Comparison of ENCODE assay signal across 1 cellular context in the genomic region with DNA sequence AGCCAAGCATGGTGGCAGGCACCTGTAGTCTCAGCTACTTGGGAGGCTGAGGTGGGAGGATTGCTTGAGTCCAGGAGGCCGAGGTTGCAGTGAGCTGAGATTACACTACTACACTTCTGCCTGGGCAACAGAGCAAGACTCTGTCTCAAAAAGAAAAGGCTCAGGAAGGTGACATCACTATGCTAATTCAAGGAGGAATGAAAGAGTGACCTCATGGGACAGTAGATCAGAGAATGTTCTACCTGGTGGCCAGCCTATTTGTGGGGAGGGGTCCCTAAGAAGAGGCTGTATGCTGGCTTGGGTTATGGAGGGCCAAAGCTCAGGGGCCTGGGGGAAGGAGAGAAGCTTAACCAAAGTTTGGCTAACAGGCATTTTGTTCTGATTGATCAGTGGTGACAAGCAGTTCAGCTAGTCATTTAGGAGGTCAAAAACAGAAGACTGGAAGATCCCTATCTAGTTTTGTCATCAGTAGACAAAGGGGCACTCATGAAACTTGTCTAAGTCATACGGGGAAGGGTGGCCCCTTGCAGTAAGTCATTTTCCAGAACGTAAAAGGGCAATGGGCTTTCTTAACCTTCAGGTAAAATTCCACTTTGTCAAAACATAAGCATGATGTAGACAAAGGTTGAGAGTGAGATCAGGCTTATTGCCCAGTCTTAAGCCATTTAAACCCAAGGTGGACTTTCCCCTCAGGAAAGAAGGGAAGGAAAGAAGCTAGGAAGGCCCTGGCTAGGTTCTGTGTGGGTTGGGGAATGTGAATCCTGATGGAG.
TF ChIP-seq lines count a peak whose summit lies in the region.

No MANE protein-coding gene starts in this region.

TF ChIP-seq in GM12878, 131 proteins besides CTCF, POLR2A, EP300 and RAD21 (continued from another document and continues in another):
- TF ChIP-seq RFX5 (IDR thresholded peaks at IDR 0.05; ENCODE audit: low read depth, low read length) (no peak), SUPT20H (IDR thresholded peaks at IDR 0.05; ENCODE audit: borderline replicate concordance, control insufficient read depth, low read depth, low read length) (no peak), SREBF2 (IDR thresholded peaks at IDR 0.05; ENCODE audit: low read length) (no peak), IKZF2 (IDR thresholded peaks at IDR 0.05) (peak; percentile 61 to 72; a peak in 2 of 4 replicates), POLR2AphosphoS5 (IDR thresholded peaks at IDR 0.05; ENCODE audit: low read length) (no peak), MYC (IDR thresholded peaks at IDR 0.05; ENCODE audit: insufficient read depth, insufficient read length, insufficient replicate concordance, low read length, severe bottlenecking) (no peak), BMI1 (IDR thresholded peaks at IDR 0.05; ENCODE audit: borderline replicate concordance) (no peak), RCOR1 (conservative IDR thresholded peaks at IDR 0.05; ENCODE audit: low read depth, low read length) (no peak), SP1 (IDR thresholded peaks at IDR 0.05; ENCODE audit: low read depth, low read length) (peak; percentile 46), KDM1A (IDR thresholded peaks at IDR 0.05; ENCODE audit: borderline replicate concordance) (no peak), SIN3A (IDR thresholded peaks at IDR 0.05; ENCODE audit: low read depth, low read length) (no peak), ZNF207 (IDR thresholded peaks at IDR 0.05; ENCODE audit: borderline replicate concordance) (no peak), STAT3 (IDR thresholded peaks at IDR 0.05; ENCODE audit: low read depth, low read length) (no peak), RB1 (IDR thresholded peaks at IDR 0.05; ENCODE audit: borderline replicate concordance) (no peak), NFXL1 (IDR thresholded peaks at IDR 0.05; ENCODE audit: borderline replicate concordance) (no peak), HDAC6 (IDR thresholded peaks at IDR 0.05; ENCODE audit: unreplicated experiment) (no peak), POU2F2 (IDR thresholded peaks at IDR 0.05; ENCODE audit: borderline replicate concordance, low read depth, low read length) (no peak), ZNF217 (IDR thresholded peaks at IDR 0.05) (peak; percentile 42; the same call in 1 of the 2 replicates), MTA2 (IDR thresholded peaks at IDR 0.05; ENCODE audit: low read depth) (0 out of 2 replicates have a peak, but pooled peaks have one; percentile 26), ZNF622 (IDR thresholded peaks at IDR 0.05) (no peak), RBBP5 (conservative IDR thresholded peaks at IDR 0.05) (no peak), MYB (IDR thresholded peaks at IDR 0.05; ENCODE audit: borderline replicate concordance, low read depth, low read length) (no peak), NRF1 (conservative IDR thresholded peaks at IDR 0.05; ENCODE audit: low read depth, low read length) (no peak), FOXK2 (IDR thresholded peaks at IDR 0.05) (no peak), IRF4 (IDR thresholded peaks at IDR 0.05; ENCODE audit: low read depth, low read length) (peak; percentile 60; the same call in 1 of the 2 replicates), NFIC (IDR thresholded peaks at IDR 0.05; ENCODE audit: low read depth, low read length) (peak; percentile 96), SIX5 (IDR thresholded peaks at IDR 0.05; ENCODE audit: low read depth, low read length, severe bottlenecking) (no peak)
- TF ChIP-seq, protein P1, sequence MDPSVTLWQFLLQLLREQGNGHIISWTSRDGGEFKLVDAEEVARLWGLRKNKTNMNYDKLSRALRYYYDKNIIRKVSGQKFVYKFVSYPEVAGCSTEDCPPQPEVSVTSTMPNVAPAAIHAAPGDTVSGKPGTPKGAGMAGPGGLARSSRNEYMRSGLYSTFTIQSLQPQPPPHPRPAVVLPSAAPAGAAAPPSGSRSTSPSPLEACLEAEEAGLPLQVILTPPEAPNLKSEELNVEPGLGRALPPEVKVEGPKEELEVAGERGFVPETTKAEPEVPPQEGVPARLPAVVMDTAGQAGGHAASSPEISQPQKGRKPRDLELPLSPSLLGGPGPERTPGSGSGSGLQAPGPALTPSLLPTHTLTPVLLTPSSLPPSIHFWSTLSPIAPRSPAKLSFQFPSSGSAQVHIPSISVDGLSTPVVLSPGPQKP (IDR thresholded peaks at IDR 0.05; ENCODE audit: low read depth, low read length): no peak
- TF ChIP-seq, protein P2, sequence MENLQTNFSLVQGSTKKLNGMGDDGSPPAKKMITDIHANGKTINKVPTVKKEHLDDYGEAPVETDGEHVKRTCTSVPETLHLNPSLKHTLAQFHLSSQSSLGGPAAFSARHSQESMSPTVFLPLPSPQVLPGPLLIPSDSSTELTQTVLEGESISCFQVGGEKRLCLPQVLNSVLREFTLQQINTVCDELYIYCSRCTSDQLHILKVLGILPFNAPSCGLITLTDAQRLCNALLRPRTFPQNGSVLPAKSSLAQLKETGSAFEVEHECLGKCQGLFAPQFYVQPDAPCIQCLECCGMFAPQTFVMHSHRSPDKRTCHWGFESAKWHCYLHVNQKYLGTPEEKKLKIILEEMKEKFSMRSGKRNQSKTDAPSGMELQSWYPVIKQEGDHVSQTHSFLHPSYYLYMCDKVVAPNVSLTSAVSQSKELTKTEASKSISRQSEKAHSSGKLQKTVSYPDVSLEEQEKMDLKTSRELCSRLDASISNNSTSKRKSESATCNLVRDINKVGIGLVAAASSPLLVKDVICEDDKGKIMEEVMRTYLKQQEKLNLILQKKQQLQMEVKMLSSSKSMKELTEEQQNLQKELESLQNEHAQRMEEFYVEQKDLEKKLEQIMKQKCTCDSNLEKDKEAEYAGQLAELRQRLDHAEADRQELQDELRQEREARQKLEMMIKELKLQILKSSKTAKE (IDR thresholded peaks at IDR 0.05; ENCODE audit: low read depth, poor library complexity, severe bottlenecking): peak; percentile 22
- TF ChIP-seq, protein P3, sequence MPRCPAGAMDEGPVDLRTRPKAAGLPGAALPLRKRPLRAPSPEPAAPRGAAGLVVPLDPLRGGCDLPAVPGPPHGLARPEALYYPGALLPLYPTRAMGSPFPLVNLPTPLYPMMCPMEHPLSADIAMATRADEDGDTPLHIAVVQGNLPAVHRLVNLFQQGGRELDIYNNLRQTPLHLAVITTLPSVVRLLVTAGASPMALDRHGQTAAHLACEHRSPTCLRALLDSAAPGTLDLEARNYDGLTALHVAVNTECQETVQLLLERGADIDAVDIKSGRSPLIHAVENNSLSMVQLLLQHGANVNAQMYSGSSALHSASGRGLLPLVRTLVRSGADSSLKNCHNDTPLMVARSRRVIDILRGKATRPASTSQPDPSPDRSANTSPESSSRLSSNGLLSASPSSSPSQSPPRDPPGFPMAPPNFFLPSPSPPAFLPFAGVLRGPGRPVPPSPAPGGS (IDR thresholded peaks at IDR 0.05; ENCODE audit: borderline replicate concordance, insufficient read depth, low read depth, low read length, poor library complexity, severe bottlenecking): no peak
- TF ChIP-seq, protein P4, sequence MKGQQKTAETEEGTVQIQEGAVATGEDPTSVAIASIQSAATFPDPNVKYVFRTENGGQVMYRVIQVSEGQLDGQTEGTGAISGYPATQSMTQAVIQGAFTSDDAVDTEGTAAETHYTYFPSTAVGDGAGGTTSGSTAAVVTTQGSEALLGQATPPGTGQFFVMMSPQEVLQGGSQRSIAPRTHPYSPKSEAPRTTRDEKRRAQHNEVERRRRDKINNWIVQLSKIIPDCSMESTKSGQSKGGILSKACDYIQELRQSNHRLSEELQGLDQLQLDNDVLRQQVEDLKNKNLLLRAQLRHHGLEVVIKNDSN (IDR thresholded peaks at IDR 0.05; ENCODE audit: borderline replicate concordance, extremely low read length, insufficient read depth, low read depth, low read length): no peak
- TF ChIP-seq, protein P5, sequence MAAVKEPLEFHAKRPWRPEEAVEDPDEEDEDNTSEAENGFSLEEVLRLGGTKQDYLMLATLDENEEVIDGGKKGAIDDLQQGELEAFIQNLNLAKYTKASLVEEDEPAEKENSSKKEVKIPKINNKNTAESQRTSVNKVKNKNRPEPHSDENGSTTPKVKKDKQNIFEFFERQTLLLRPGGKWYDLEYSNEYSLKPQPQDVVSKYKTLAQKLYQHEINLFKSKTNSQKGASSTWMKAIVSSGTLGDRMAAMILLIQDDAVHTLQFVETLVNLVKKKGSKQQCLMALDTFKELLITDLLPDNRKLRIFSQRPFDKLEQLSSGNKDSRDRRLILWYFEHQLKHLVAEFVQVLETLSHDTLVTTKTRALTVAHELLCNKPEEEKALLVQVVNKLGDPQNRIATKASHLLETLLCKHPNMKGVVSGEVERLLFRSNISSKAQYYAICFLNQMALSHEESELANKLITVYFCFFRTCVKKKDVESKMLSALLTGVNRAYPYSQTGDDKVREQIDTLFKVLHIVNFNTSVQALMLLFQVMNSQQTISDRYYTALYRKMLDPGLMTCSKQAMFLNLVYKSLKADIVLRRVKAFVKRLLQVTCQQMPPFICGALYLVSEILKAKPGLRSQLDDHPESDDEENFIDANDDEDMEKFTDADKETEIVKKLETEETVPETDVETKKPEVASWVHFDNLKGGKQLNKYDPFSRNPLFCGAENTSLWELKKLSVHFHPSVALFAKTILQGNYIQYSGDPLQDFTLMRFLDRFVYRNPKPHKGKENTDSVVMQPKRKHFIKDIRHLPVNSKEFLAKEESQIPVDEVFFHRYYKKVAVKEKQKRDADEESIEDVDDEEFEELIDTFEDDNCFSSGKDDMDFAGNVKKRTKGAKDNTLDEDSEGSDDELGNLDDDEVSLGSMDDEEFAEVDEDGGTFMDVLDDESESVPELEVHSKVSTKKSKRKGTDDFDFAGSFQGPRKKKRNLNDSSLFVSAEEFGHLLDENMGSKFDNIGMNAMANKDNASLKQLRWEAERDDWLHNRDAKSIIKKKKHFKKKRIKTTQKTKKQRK (IDR thresholded peaks at IDR 0.05; ENCODE audit: low read depth, low read length): no peak
- TF ChIP-seq, protein P6, sequence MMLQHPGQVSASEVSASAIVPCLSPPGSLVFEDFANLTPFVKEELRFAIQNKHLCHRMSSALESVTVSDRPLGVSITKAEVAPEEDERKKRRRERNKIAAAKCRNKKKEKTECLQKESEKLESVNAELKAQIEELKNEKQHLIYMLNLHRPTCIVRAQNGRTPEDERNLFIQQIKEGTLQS (IDR thresholded peaks at IDR 0.05; ENCODE audit: borderline replicate concordance, extremely low read depth, low read depth, low read length): no peak
- TF ChIP-seq, protein P7, sequence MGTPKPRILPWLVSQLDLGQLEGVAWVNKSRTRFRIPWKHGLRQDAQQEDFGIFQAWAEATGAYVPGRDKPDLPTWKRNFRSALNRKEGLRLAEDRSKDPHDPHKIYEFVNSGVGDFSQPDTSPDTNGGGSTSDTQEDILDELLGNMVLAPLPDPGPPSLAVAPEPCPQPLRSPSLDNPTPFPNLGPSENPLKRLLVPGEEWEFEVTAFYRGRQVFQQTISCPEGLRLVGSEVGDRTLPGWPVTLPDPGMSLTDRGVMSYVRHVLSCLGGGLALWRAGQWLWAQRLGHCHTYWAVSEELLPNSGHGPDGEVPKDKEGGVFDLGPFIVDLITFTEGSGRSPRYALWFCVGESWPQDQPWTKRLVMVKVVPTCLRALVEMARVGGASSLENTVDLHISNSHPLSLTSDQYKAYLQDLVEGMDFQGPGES (IDR thresholded peaks at IDR 0.05): no peak
- TF ChIP-seq, protein P8, sequence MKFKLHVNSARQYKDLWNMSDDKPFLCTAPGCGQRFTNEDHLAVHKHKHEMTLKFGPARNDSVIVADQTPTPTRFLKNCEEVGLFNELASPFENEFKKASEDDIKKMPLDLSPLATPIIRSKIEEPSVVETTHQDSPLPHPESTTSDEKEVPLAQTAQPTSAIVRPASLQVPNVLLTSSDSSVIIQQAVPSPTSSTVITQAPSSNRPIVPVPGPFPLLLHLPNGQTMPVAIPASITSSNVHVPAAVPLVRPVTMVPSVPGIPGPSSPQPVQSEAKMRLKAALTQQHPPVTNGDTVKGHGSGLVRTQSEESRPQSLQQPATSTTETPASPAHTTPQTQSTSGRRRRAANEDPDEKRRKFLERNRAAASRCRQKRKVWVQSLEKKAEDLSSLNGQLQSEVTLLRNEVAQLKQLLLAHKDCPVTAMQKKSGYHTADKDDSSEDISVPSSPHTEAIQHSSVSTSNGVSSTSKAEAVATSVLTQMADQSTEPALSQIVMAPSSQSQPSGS (IDR thresholded peaks at IDR 0.05; ENCODE audit: low read length): peak; percentile 89
- TF ChIP-seq, protein P9, sequence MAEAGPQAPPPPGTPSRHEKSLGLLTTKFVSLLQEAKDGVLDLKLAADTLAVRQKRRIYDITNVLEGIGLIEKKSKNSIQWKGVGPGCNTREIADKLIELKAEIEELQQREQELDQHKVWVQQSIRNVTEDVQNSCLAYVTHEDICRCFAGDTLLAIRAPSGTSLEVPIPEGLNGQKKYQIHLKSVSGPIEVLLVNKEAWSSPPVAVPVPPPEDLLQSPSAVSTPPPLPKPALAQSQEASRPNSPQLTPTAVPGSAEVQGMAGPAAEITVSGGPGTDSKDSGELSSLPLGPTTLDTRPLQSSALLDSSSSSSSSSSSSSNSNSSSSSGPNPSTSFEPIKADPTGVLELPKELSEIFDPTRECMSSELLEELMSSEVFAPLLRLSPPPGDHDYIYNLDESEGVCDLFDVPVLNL (IDR thresholded peaks at IDR 0.05; ENCODE audit: low read depth, low read length): no peak
- TF ChIP-seq, protein P10, sequence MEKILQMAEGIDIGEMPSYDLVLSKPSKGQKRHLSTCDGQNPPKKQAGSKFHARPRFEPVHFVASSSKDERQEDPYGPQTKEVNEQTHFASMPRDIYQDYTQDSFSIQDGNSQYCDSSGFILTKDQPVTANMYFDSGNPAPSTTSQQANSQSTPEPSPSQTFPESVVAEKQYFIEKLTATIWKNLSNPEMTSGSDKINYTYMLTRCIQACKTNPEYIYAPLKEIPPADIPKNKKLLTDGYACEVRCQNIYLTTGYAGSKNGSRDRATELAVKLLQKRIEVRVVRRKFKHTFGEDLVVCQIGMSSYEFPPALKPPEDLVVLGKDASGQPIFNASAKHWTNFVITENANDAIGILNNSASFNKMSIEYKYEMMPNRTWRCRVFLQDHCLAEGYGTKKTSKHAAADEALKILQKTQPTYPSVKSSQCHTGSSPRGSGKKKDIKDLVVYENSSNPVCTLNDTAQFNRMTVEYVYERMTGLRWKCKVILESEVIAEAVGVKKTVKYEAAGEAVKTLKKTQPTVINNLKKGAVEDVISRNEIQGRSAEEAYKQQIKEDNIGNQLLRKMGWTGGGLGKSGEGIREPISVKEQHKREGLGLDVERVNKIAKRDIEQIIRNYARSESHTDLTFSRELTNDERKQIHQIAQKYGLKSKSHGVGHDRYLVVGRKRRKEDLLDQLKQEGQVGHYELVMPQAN (conservative IDR thresholded peaks at IDR 0.05): no peak
- TF ChIP-seq, protein P11, sequence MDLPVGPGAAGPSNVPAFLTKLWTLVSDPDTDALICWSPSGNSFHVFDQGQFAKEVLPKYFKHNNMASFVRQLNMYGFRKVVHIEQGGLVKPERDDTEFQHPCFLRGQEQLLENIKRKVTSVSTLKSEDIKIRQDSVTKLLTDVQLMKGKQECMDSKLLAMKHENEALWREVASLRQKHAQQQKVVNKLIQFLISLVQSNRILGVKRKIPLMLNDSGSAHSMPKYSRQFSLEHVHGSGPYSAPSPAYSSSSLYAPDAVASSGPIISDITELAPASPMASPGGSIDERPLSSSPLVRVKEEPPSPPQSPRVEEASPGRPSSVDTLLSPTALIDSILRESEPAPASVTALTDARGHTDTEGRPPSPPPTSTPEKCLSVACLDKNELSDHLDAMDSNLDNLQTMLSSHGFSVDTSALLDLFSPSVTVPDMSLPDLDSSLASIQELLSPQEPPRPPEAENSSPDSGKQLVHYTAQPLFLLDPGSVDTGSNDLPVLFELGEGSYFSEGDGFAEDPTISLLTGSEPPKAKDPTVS (IDR thresholded peaks at IDR 0.05; ENCODE audit: low read depth, low read length): no peak
